Comparison of ENCODE assay signal across 8 cellular contexts in genomic region chr22:50169774-50170341, GRCh38. TPM values are rescaled to one million over a fixed set of nuclear protein-coding genes. Genes with fewer than 3 reads are reported as not detected.
A peak's percentile ranks its signal among the peaks of the same experiment; 100 is the strongest.
DNase-seq lines count a peak whose midpoint lies in the region; ATAC-seq and TF ChIP-seq lines count a peak whose summit lies in the region.

No MANE protein-coding gene starts in this region.

- no peaks in the 10 kb centered on the region for H3K36me3 ChIP-seq in HEK293 (ENCODE audit: control insufficient read depth in 2 of 2, insufficient read depth in 1 of 2, low read length in 2 of 2)
- no peaks in the 10 kb centered on the region for H3K36me3 ChIP-seq in esophagus (ENCODE audit: control insufficient read depth in 2 of 2, insufficient read depth in 2 of 2, low read length in 1 of 2)
- H3K36me3 ChIP-seq in gastrocnemius medialis: no peaks in the 10 kb centered on the region

- POLR2A ChIA-PET in HEK293 (lab: Yijun Ruan, JAX): interaction anchor here (0.7 kb wide), 1 partner anchor 21 kb away, joined by 3 read pairs; no protein-coding TSS in a partner anchor

- H3K9me3 ChIP-seq in HEK293 (ENCODE audit: control insufficient read depth, insufficient read depth, low read depth, low read length) (no peaks in the 10 kb centered on the region), esophagus (ENCODE audit: control insufficient read depth in 2 of 2, insufficient read depth in 1 of 2, low read depth in 1 of 2, low read length in 1 of 2) (no peaks in the 10 kb centered on the region), gastrocnemius medialis (no peaks in the 10 kb centered on the region)

- DNase-seq in gastrocnemius medialis: no peak
- DNase-seq in lower leg skin (ENCODE audit: low spot score in 2 of 2): no peak
- no peak for DNase-seq in HCEC 1CT

- intact Hi-C loops in gastrocnemius medialis (cut with DNase I; ENCODE audit: low total_unique reads): no loop called here
- intact Hi-C loops in lower leg skin (cut with DNase I; ENCODE audit: low total_unique reads): no loop called here

- in situ Hi-C loops in gastrocnemius medialis (cut with MboI; ENCODE audit: low sequenced_read_pairs in 4 of 4): no loop called here

- no peak for ATAC-seq in gastrocnemius medialis
- no peak for ATAC-seq in GM21526 (IDR thresholded peaks at IDR 0.05; ENCODE audit: low FRiP score, unreplicated experiment)

- no peaks in the 10 kb centered on the region for H3K27me3 ChIP-seq in esophagus (ENCODE audit: control insufficient read depth in 1 of 2, insufficient read depth in 2 of 2, low read length in 2 of 2)
- peaks cover 18 to 27% (median 24%) of the 10 kb centered on the region in 3 donors for H3K27me3 ChIP-seq in gastrocnemius medialis

- H3K4me1 ChIP-seq in HEK293 (ENCODE audit: control insufficient read depth, insufficient read depth, low read length) (no peaks in the 10 kb centered on the region), esophagus (ENCODE audit: control insufficient read depth in 2 of 2, insufficient read depth in 2 of 2, low read length in 1 of 2) (peaks cover 0 to 2% of the 10 kb centered on the region in 2 donors), gastrocnemius medialis (no peaks in the 10 kb centered on the region)

- TF ChIP-seq POLR2A in gastrocnemius medialis (IDR thresholded peaks at IDR 0.05): no peak
- TF ChIP-seq POLR2A in lower leg skin (IDR thresholded peaks at IDR 0.05): no peak

- CTCF ChIA-PET in HEK293 (lab: Yijun Ruan, JAX): no interaction called here

- H3K4me3 ChIP-seq in HEK293 (ENCODE audit: low read depth, low read length) (peak overlapping the region; percentile 34), WI38 (ENCODE audit: low read depth, low read length) (peak overlapping the region; percentile 41), esophagus (ENCODE audit: low read depth in 1 of 2, low read length in 2 of 2) (peak overlapping the region; percentile 41 to 61), gastrocnemius medialis (peak overlapping the region in 3 of 4 donors; percentile 40 to 50 (median 42)), lower leg skin (ENCODE audit: low read depth, poor library complexity, severe bottlenecking) (no peak overlapping the region)

- TF ChIP-seq CTCF in 22Rv1 (IDR thresholded peaks at IDR 0.05) (peak; percentile 29; the same call in 1 of the 2 replicates), HEK293 (tag by site-specific recombination; IDR thresholded peaks at IDR 0.05) (no peak), WI38 (IDR thresholded peaks at IDR 0.05; ENCODE audit: low read depth, low read length) (no peak), gastrocnemius medialis (IDR thresholded peaks at IDR 0.05 in 4 of 5, conservative IDR thresholded peaks at IDR 0.05 in 1 of 5) (no peak), lower leg skin (IDR thresholded peaks at IDR 0.05) (no peak)

- WGBS in esophagus, 2 donors: 0 to 1% methylated on average over 54 to 70 of the region's 70 CpGs
- 0 to 1% methylated on average over 24 to 29 of the region's 70 CpGs for WGBS in lower leg skin, 2 donors

- H3K27ac ChIP-seq in 22Rv1: peak overlapping the region; percentile 68
- no peak overlapping the region for H3K27ac ChIP-seq in HEK293 (ENCODE audit: extremely low read depth, low read depth, low read length)
- H3K27ac ChIP-seq in esophagus (ENCODE audit: low read depth in 2 of 2, low read length in 1 of 2): no peak overlapping the region
- no peak overlapping the region for H3K27ac ChIP-seq in gastrocnemius medialis

TF ChIP-seq in HEK293, 187 proteins besides CTCF, POLR2A, EP300 and RAD21:
- peak; percentile 58 for TF ChIP-seq ZIC2 (tag by site-specific recombination; IDR thresholded peaks at IDR 0.05)
- TF ChIP-seq, protein P1, sequence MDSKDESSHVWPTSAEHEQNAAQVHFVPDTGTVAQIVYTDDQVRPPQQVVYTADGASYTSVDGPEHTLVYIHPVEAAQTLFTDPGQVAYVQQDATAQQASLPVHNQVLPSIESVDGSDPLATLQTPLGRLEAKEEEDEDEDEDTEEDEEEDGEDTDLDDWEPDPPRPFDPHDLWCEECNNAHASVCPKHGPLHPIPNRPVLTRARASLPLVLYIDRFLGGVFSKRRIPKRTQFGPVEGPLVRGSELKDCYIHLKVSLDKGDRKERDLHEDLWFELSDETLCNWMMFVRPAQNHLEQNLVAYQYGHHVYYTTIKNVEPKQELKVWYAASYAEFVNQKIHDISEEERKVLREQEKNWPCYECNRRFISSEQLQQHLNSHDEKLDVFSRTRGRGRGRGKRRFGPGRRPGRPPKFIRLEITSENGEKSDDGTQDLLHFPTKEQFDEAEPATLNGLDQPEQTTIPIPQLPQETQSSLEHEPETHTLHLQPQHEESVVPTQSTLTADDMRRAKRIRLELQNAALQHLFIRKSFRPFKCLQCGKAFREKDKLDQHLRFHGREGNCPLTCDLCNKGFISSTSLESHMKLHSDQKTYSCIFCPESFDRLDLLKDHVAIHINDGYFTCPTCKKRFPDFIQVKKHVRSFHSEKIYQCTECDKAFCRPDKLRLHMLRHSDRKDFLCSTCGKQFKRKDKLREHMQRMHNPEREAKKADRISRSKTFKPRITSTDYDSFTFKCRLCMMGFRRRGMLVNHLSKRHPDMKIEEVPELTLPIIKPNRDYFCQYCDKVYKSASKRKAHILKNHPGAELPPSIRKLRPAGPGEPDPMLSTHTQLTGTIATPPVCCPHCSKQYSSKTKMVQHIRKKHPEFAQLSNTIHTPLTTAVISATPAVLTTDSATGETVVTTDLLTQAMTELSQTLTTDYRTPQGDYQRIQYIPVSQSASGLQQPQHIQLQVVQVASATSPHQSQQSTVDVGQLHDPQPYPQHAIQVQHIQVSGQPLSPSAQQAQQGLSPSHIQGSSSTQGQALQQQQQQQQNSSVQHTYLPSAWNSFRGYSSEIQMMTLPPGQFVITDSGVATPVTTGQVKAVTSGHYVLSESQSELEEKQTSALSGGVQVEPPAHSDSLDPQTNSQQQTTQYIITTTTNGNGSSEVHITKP (tag by site-specific recombination; IDR thresholded peaks at IDR 0.05): no peak

RNA-seq across cellular contexts. Expression of gene PANX2, which starts 0.7 kb away (rescaled TPM):
- polyA plus RNA-seq in esophagus: 1 to 10 TPM; 2.1 to 2.6 TPM
- total RNA-seq in gastrocnemius medialis: under 1 TPM in 2 of 4 donors, not detected in 2; 0.40 to 0.83 TPM
- 1 to 10 TPM; 1.4 to 4.3 (median 1.8) TPM for total RNA-seq in lower leg skin

RNA-seq across cellular contexts. Expression of gene TRABD, which starts 15.9 kb away (rescaled TPM):
- 10 to 100 TPM; 47.4 to 54.5 TPM for polyA plus RNA-seq in esophagus
- 10 to 100 TPM; 21.4 to 30.3 (median 24.5) TPM for total RNA-seq in gastrocnemius medialis
- 10 to 100 TPM; 31.5 to 62.7 (median 46.4) TPM for total RNA-seq in lower leg skin

RNA-seq across cellular contexts. Expression of gene SELENOO, which starts 31.0 kb away (rescaled TPM):
- 10 to 100 TPM; 23.0 to 35.9 TPM for polyA plus RNA-seq in esophagus
- 10 to 100 TPM; 26.4 to 54.9 (median 34.0) TPM for total RNA-seq in gastrocnemius medialis
- 10 to 100 TPM; 33.3 to 52.3 (median 43.1) TPM for total RNA-seq in lower leg skin
